ENCODE assay signal across 8 cellular contexts in the genomic region with DNA sequence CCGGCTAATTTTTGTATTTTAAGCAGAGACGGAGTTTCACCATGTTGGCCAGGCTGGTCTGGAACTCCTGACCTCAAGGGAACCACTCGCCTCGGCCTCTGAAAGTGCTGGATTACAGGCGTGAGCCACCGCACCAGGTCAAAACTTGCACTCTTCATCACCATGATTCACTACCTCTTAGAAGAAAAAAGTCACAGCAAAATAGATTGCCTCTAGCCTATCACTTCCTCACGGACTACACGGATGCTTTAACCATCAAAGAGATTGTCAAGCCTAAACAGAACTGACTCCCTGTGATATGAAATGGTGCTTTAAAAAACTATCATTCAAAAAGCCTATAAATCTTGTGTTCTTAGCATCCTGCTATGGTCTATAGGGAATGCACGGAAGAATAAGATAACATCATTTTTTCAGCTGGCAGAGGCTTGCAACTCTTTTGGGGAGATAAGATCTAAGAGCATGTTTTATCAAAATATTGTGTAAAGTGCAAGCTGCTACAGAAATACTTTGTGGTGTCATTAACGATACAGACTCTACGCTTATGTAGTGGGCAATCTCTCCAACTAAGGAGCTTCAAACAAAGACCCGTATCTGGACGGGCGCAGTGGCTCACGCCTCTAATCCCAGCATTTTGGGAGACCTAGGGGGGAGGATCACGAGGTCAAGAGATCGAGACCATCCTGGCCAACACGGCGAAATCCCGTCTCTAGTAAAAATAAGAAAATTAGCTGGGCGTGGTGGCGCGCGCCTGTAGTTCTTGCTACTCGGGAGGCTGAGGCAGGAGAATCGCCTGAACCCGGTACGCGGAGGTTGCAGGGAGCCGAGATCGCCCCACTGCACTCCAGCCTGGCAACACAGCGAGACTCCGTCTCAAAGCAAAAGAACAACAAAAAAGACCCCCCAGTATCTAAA. TPM values are rescaled to one million over a fixed set of nuclear protein-coding genes. Genes with fewer than 3 reads are reported as not detected.
A peak's percentile ranks its signal among the peaks of the same experiment; 100 is the strongest.
DNase-seq lines count a peak whose midpoint lies in the region; ATAC-seq and TF ChIP-seq lines count a peak whose summit lies in the region.

No MANE protein-coding gene starts in this region.

- BruUV-seq in MCF 10A (replicated peaks; lab: Mats Ljungman, UMichigan), result no TSS peak

- H3K4me3 ChIP-seq in AG10803 (ENCODE audit: low read length), result peak overlapping the region; percentile 98
- H3K4me3 ChIP-seq in mucosa of rectum (ENCODE audit: low read length in 2 of 2), result peak overlapping the region; percentile 91 to 100

- peak overlapping the region; percentile 90 to 97 for H3K27ac ChIP-seq in mucosa of rectum (ENCODE audit: low read depth in 2 of 2, low read length in 2 of 2)

- intact Hi-C loops in MCF 10A (cut with micrococcal nuclease), result loop anchor here (5.0 kb wide), 1 partner anchor 202 kb away; no protein-coding TSS in a partner anchor

- peaks cover 5 to 7% of the 10 kb centered on the region in 2 donors for H3K36me3 ChIP-seq in mucosa of rectum (ENCODE audit: control insufficient read depth in 2 of 2, insufficient read depth in 2 of 2, low read length in 2 of 2)

- no peaks in the 10 kb centered on the region for H3K27me3 ChIP-seq in mucosa of rectum (ENCODE audit: control insufficient read depth in 2 of 2, insufficient read depth in 2 of 2, low read length in 2 of 2)

- H3K9me3 Mint-ChIP-seq in MCF 10A (ENCODE audit: unreplicated experiment), result no peaks in the 10 kb centered on the region

- H3K4me1 Mint-ChIP-seq in MCF 10A (ENCODE audit: insufficient read depth, unreplicated experiment), result peaks cover 28% of the 10 kb centered on the region

- peaks cover 23 to 25% of the 10 kb centered on the region in 2 donors for H3K4me1 ChIP-seq in mucosa of rectum (ENCODE audit: control insufficient read depth in 2 of 2, insufficient read depth in 2 of 2, low read length in 2 of 2)

- DNase-seq in AG10803 (ENCODE audit: low read depth), result no peak
- DNase-seq in KBM-7, result peak; percentile 45
- peak; percentile 13 for DNase-seq in MCF 10A (ENCODE audit: unreplicated experiment)
- no peak for DNase-seq in GM19240 (ENCODE audit: insufficient read length, low spot score)

- H3K27ac Mint-ChIP-seq in MCF 10A (ENCODE audit: low read depth, unreplicated experiment), result peak overlapping the region; percentile 97

- ATAC-seq in HG03025 (IDR thresholded peaks at IDR 0.05; ENCODE audit: low FRiP score, unreplicated experiment), result no peak
- no peak for ATAC-seq in HG02610 (IDR thresholded peaks at IDR 0.05; ENCODE audit: unreplicated experiment)
- no peak for ATAC-seq in GM19023 (IDR thresholded peaks at IDR 0.05; ENCODE audit: unreplicated experiment)

- CTCF ChIA-PET in MCF 10A (lab: Yijun Ruan, JAX), result interaction anchor here (0.6 to 1.7 kb wide), 14 partner anchors 10 to 1962 kb away, joined by 3 to 6 read pairs (median 4); no protein-coding TSS in a partner anchor

- no peaks in the 10 kb centered on the region for H3K9me3 ChIP-seq in mucosa of rectum (ENCODE audit: control insufficient read depth in 2 of 2, low read length in 2 of 2)

- POLR2A ChIA-PET in MCF 10A (lab: Yijun Ruan, JAX), result interaction anchor here (0.6 to 4.0 kb wide), 37 partner anchors 8 to 1729 kb away, joined by 3 to 50 read pairs (median 4); a partner anchor contains a TSS

- H3K9ac ChIP-seq in mucosa of rectum (ENCODE audit: low read depth in 1 of 2, low read length in 2 of 2), result peak overlapping the region; percentile 86 to 89

- H3K4me3 Mint-ChIP-seq in MCF 10A (ENCODE audit: unreplicated experiment), result peak overlapping the region; percentile 93

- H3K36me3 Mint-ChIP-seq in MCF 10A (ENCODE audit: insufficient read depth, unreplicated experiment), result peaks cover 69% of the 10 kb centered on the region

- in situ Hi-C loops in KBM-7 (cut with MboI; ENCODE audit: low pct_unique_long_range_greater_than_20kb, low sequenced_read_pairs), result no loop called here

- H3K27me3 Mint-ChIP-seq in MCF 10A (ENCODE audit: insufficient read depth, unreplicated experiment), result no peaks in the 10 kb centered on the region

- TF ChIP-seq CTCF in AG10803 (conservative IDR thresholded peaks at IDR 0.05; ENCODE audit: low read length), result no peak
- no peak for TF ChIP-seq CTCF in MCF 10A (IDR thresholded peaks at IDR 0.05; ENCODE audit: unreplicated experiment)

RNA-seq across cellular contexts. Expression of a gene that starts 1.0 kb away (rescaled TPM):
- total RNA-seq in MCF 10A (2022), result 38.3 and 52.0 TPM in 2 replicates

RNA-seq across cellular contexts. Expression of a gene that starts 1.2 kb away (rescaled TPM):
- total RNA-seq in MCF 10A (2022), result 44.8 and 48.3 TPM in 2 replicates

RNA-seq across cellular contexts. Expression of a gene that starts 58.0 kb away (rescaled TPM):
- total RNA-seq in MCF 10A (2022), result 21.4 and 26.9 TPM in 2 replicates

Comparison
In these comparisons a context has a peak if more than half of its experiments do, and no peak if none do; other contexts are left out.
1. DNase-seq: peak in KBM-7 (single experiment) and MCF 10A (single experiment); none in AG10803 (single experiment) and GM19240 (single experiment).